ENCODE assay signal across 1 cellular context in the genomic region with DNA sequence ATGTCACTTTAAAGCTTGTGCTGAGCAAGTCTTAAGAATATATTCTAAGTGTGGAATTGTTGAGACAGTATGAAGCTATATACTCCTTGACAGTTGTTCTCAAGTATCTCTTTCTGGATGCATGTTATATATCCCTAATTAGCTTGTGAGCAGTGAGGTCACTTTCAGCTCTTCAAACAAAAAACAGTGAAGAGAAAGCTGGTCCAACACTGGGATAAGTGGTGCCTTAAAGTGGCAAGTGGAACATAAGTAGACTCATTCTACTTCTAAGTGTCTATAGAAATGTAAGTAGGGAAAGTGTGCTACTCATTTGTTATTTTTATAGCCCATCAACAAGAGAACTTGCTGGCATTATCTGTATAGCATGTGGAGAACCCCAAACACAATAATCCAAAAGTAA.
TF ChIP-seq lines count a peak whose summit lies in the region.

No MANE protein-coding gene starts in this region.

TF ChIP-seq in K562, 482 proteins besides CTCF, POLR2A, EP300 and RAD21 (continued from another document):
- TF ChIP-seq, protein P1, sequence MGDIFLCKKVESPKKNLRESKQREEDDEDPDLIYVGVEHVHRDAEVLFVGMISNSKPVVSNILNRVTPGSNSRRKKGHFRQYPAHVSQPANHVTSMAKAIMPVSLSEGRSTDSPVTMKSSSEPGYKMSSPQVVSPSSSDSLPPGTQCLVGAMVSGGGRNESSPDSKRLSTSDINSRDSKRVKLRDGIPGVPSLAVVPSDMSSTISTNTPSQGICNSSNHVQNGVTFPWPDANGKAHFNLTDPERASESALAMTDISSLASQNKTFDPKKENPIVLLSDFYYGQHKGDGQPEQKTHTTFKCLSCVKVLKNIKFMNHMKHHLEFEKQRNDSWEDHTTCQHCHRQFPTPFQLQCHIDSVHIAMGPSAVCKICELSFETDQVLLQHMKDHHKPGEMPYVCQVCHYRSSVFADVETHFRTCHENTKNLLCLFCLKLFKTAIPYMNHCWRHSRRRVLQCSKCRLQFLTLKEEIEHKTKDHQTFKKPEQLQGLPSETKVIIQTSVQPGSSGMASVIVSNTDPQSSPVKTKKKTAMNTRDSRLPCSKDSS (IDR thresholded peaks at IDR 0.05; ENCODE audit: low read depth, partially characterized antibody): peak; percentile 43
- no peak for TF ChIP-seq ZNF830 (CRISPR knock-in tag; IDR thresholded peaks at IDR 0.05)
- no peak for TF ChIP-seq ZNF589 (CRISPR knock-in tag; IDR thresholded peaks at IDR 0.05; ENCODE audit: low read depth)
- TF ChIP-seq KDM5B (IDR thresholded peaks at IDR 0.05; ENCODE audit: insufficient replicate concordance, low read depth, low read length): no peak
- no peak for TF ChIP-seq FOXK1 (CRISPR knock-in tag; IDR thresholded peaks at IDR 0.05; ENCODE audit: borderline replicate concordance)
- peak; percentile 81 for TF ChIP-seq CBX5 (IDR thresholded peaks at IDR 0.05; ENCODE audit: borderline replicate concordance, low read depth)
- no peak for TF ChIP-seq POU5F1 (IDR thresholded peaks at IDR 0.05; ENCODE audit: borderline replicate concordance, low read depth, low read length, partially characterized antibody)
- no peak for TF ChIP-seq ZNF263 (CRISPR knock-in tag; IDR thresholded peaks at IDR 0.05; ENCODE audit: borderline replicate concordance)
- TF ChIP-seq TRIM28 (IDR thresholded peaks at IDR 0.05): peak; percentile 93
- TF ChIP-seq PCBP2 (IDR thresholded peaks at IDR 0.05; ENCODE audit: low read depth, low read length, poor library complexity, severe bottlenecking): no peak
- TF ChIP-seq, protein P2, sequence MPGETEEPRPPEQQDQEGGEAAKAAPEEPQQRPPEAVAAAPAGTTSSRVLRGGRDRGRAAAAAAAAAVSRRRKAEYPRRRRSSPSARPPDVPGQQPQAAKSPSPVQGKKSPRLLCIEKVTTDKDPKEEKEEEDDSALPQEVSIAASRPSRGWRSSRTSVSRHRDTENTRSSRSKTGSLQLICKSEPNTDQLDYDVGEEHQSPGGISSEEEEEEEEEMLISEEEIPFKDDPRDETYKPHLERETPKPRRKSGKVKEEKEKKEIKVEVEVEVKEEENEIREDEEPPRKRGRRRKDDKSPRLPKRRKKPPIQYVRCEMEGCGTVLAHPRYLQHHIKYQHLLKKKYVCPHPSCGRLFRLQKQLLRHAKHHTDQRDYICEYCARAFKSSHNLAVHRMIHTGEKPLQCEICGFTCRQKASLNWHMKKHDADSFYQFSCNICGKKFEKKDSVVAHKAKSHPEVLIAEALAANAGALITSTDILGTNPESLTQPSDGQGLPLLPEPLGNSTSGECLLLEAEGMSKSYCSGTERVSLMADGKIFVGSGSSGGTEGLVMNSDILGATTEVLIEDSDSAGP (CRISPR knock-in tag; IDR thresholded peaks at IDR 0.05): peak; percentile 91
- TF ChIP-seq ZC3H11A (IDR thresholded peaks at IDR 0.05; ENCODE audit: low read depth, low read length): no peak
TF ChIP-seq in K562: peak in this region for 5.
